Comparison of ENCODE assay signal across 29 cellular contexts in genomic region chr7:24178811-24179210, GRCh38.
"Had no signal": no experiment of that assay in that cellular context is flagged by ENCODE, and none has a peak within 500 bp of the region (broad histone marks: within the 10 kb centered on the region; RNA-seq: fewer than 3 reads in every experiment).

No MANE protein-coding gene starts in this region.

- H3K4me1 ChIP-seq: stomach, suprapubic skin, testis, thyroid gland, tibial artery, tibial nerve, transverse colon, upper lobe of left lung, upper lobe of right lung, uterus, vagina had no signal

- H3K27me3 Mint-ChIP-seq: type B pancreatic cell had no signal

- FAIRE-seq: urothelium cell line had no signal

- H3K4me1 Mint-ChIP-seq: stimulated activated effector memory CD8-positive, alpha-beta T cell treated with anti-CD3 and anti-CD28 coated beads, Interleukin-12 subunit alpha, Interleukin-12 subunit beta, amount 100 ng/mL, for 72 hours; stimulated activated memory B cell treated with anti-CD40 and anti-IgM and Interleukin-4, amounts not matched to agents 10 μg/mL and 1 μg/mL and 100 μg/mL, for 72 hours; stimulated activated naive B cell treated with anti-CD40 and anti-IgM and Interleukin-4, amounts not matched to agents 10 μg/mL and 1 μg/mL and 100 μg/mL, for 72 hours; stimulated activated naive CD8-positive, alpha-beta T cell treated with anti-CD3 and anti-CD28 coated beads, Interleukin-15, amount 100 ng/mL, for 72 hours had no signal

- DNase-seq: stimulated activated CD4-positive, alpha-beta T cell treated with anti-CD3 and anti-CD28 coated beads, Interleukin-2, amount 100 ng/mL, for 48 hours; stimulated activated CD4-positive, alpha-beta T cell treated with anti-CD3 and anti-CD28 coated beads, Interleukin-4, amount 100 ng/mL, for 1 hour; stimulated activated CD4-positive, alpha-beta T cell treated with anti-CD3 and anti-CD28 coated beads, Interleukin-4, amount 100 ng/mL, for 24 hours; stimulated activated CD4-positive, alpha-beta T cell treated with anti-CD3 and anti-CD28 coated beads, Interleukin-4, amount 100 ng/mL, for 4 hours; stimulated activated CD8-positive, alpha-beta memory T cell treated with anti-CD3 and anti-CD28 coated beads, Interleukin-4, amount 100 ng/mL, for 48 hours; stimulated activated naive B cell treated with anti-CD40 and anti-IgM and Interleukin-4, amounts not matched to agents 10 μg/mL and 1 μg/mL and 100 μg/mL, for 72 hours; stimulated activated naive CD4-positive, alpha-beta T cell; stimulated activated naive CD4-positive, alpha-beta T cell treated with Interleukin-2 at 50 U/mL for 16 hours; stimulated activated naive CD8-positive, alpha-beta T cell treated with anti-CD3 and anti-CD28 coated beads, Interleukin-15, amount 100 ng/mL, for 72 hours; stimulated activated naive CD8-positive, alpha-beta T cell treated with anti-CD3 and anti-CD28 coated beads, Interleukin-15, Interleukin-2, amounts not matched to agents 100 U/mL and 50 U/mL, for 24 hours; stomach; substantia nigra; testis; thyroid gland; tibial artery; transverse colon; trophoblast cell; upper lobe of left lung; upper lobe of right lung; uterus had no signal

- H3K27ac ChIP-seq: stomach, suprapubic skin, testis, thoracic aorta, thyroid gland, tibial artery, tibial nerve, transverse colon, upper lobe of left lung, upper lobe of right lung, uterus, vagina had no signal

- H3K9me3 Mint-ChIP-seq: stimulated activated effector memory CD8-positive, alpha-beta T cell treated with anti-CD3 and anti-CD28 coated beads, Interleukin-12 subunit alpha, Interleukin-12 subunit beta, amount 100 ng/mL, for 72 hours; stimulated activated memory B cell treated with anti-CD40 and anti-IgM and Interleukin-4, amounts not matched to agents 10 μg/mL and 1 μg/mL and 100 μg/mL, for 72 hours; stimulated activated naive B cell treated with anti-CD40 and anti-IgM and Interleukin-4, amounts not matched to agents 10 μg/mL and 1 μg/mL and 100 μg/mL, for 72 hours; stimulated activated naive CD8-positive, alpha-beta T cell treated with anti-CD3 and anti-CD28 coated beads, Interleukin-15, amount 100 ng/mL, for 72 hours; stimulated activated naive CD8-positive, alpha-beta T cell treated with anti-CD3 and anti-CD28 coated beads, Interleukin-15, Interleukin-2, amounts not matched to agents 100 ng/mL and 50 ng/mL, for 24 hours; type B pancreatic cell had no signal

- H3K9me3 ChIP-seq: stomach, suprapubic skin, testis, thoracic aorta, thyroid gland, tibial artery, tibial nerve, transverse colon, upper lobe of left lung, upper lobe of right lung, uterus, vagina had no signal

- H3K4me3 ChIP-seq: stomach, suprapubic skin, testis, thoracic aorta, thyroid gland, tibial artery, tibial nerve, transverse colon, upper lobe of left lung, upper lobe of right lung, uterus, vagina had no signal

- H3K27me3 ChIP-seq: stomach, suprapubic skin, testis, thyroid gland, tibial artery, tibial nerve, transverse colon, upper lobe of left lung, upper lobe of right lung, uterus, vagina had no signal

- H3K36me3 Mint-ChIP-seq: stimulated activated effector memory CD8-positive, alpha-beta T cell treated with anti-CD3 and anti-CD28 coated beads, Interleukin-12 subunit alpha, Interleukin-12 subunit beta, amount 100 ng/mL, for 72 hours; stimulated activated memory B cell treated with anti-CD40 and anti-IgM and Interleukin-4, amounts not matched to agents 10 μg/mL and 1 μg/mL and 100 μg/mL, for 72 hours; stimulated activated naive B cell treated with anti-CD40 and anti-IgM and Interleukin-4, amounts not matched to agents 10 μg/mL and 1 μg/mL and 100 μg/mL, for 72 hours; type B pancreatic cell had no signal

- H3K27ac Mint-ChIP-seq: stimulated activated effector memory CD8-positive, alpha-beta T cell treated with anti-CD3 and anti-CD28 coated beads, Interleukin-12 subunit alpha, Interleukin-12 subunit beta, amount 100 ng/mL, for 72 hours; stimulated activated memory B cell treated with anti-CD40 and anti-IgM and Interleukin-4, amounts not matched to agents 10 μg/mL and 1 μg/mL and 100 μg/mL, for 72 hours; stimulated activated naive B cell treated with anti-CD40 and anti-IgM and Interleukin-4, amounts not matched to agents 10 μg/mL and 1 μg/mL and 100 μg/mL, for 72 hours; stimulated activated naive CD8-positive, alpha-beta T cell treated with anti-CD3 and anti-CD28 coated beads, Interleukin-15, amount 100 ng/mL, for 72 hours; stimulated activated naive CD8-positive, alpha-beta T cell treated with anti-CD3 and anti-CD28 coated beads, Interleukin-15, Interleukin-2, amounts not matched to agents 100 ng/mL and 50 ng/mL, for 24 hours; type B pancreatic cell had no signal

- H3K4me3 Mint-ChIP-seq: stimulated activated effector memory CD8-positive, alpha-beta T cell treated with anti-CD3 and anti-CD28 coated beads, Interleukin-12 subunit alpha, Interleukin-12 subunit beta, amount 100 ng/mL, for 72 hours; stimulated activated memory B cell treated with anti-CD40 and anti-IgM and Interleukin-4, amounts not matched to agents 10 μg/mL and 1 μg/mL and 100 μg/mL, for 72 hours; stimulated activated naive B cell treated with anti-CD40 and anti-IgM and Interleukin-4, amounts not matched to agents 10 μg/mL and 1 μg/mL and 100 μg/mL, for 72 hours; stimulated activated naive CD8-positive, alpha-beta T cell treated with anti-CD3 and anti-CD28 coated beads, Interleukin-15, amount 100 ng/mL, for 72 hours; stimulated activated naive CD8-positive, alpha-beta T cell treated with anti-CD3 and anti-CD28 coated beads, Interleukin-15, Interleukin-2, amounts not matched to agents 100 ng/mL and 50 ng/mL, for 24 hours; type B pancreatic cell had no signal

- H3K36me3 ChIP-seq: stomach, suprapubic skin, thoracic aorta, thyroid gland, tibial artery, tibial nerve, transverse colon, upper lobe of left lung, upper lobe of right lung, uterus, vagina had no signal
